15 cellular contexts compared by ENCODE assay signal in genomic region chr1:98929456-98929855, GRCh38.
A peak's percentile ranks its signal among the peaks of the same experiment; 100 is the strongest.
DNase-seq lines count a peak whose midpoint lies in the region; TF ChIP-seq lines count a peak whose summit lies in the region.
"Had no signal": no experiment of that assay in that cellular context is flagged by ENCODE, and none has a peak within 500 bp of the region (broad histone marks: within the 10 kb centered on the region; RNA-seq: fewer than 3 reads in every experiment).

No MANE protein-coding gene starts in this region.

- H3K27ac Mint-ChIP-seq in endodermal cell: no peak overlapping the region
- H3K27ac Mint-ChIP-seq: HFFc6 had no signal

- no peak overlapping the region for H2AFZ ChIP-seq in SK-N-SH (ENCODE audit: low read depth)

- no peak for TF ChIP-seq EP300 in SK-N-SH (IDR thresholded peaks at IDR 0.05; ENCODE audit: borderline replicate concordance in 1 of 2, low read depth in 1 of 2, low read length in 1 of 2)

- no peaks in the 10 kb centered on the region for H3K9me2 ChIP-seq in SK-N-SH

- H3K36me3 Mint-ChIP-seq in endodermal cell (ENCODE audit: low read depth): no peaks in the 10 kb centered on the region

- no peaks in the 10 kb centered on the region for H3K27me3 ChIP-seq in SK-N-SH (ENCODE audit: insufficient read depth)
- no peaks in the 10 kb centered on the region for H3K27me3 ChIP-seq in endodermal cell (ENCODE audit: control insufficient read depth, insufficient read depth, low read length, poor library complexity, severe bottlenecking)

- TF ChIP-seq CTCF in SK-N-SH (IDR thresholded peaks at IDR 0.05): no peak
- TF ChIP-seq CTCF in foreskin fibroblast (IDR thresholded peaks at IDR 0.05; ENCODE audit: low read depth, low read length): no peak
- TF ChIP-seq CTCF in RWPE1 (conservative IDR thresholded peaks at IDR 0.05; ENCODE audit: low read depth): no peak
- TF ChIP-seq CTCF in endodermal cell (conservative IDR thresholded peaks at IDR 0.05): no peak

- H4K20me1 ChIP-seq in SK-N-SH (ENCODE audit: insufficient read depth): no peaks in the 10 kb centered on the region

- H3K4me3 Mint-ChIP-seq in endodermal cell: no peak overlapping the region
- H3K4me3 Mint-ChIP-seq: HFFc6 had no signal

- H3K79me2 ChIP-seq in SK-N-SH (ENCODE audit: insufficient read depth): no peaks in the 10 kb centered on the region

- H3K9me3 Mint-ChIP-seq in endodermal cell: peaks cover 2% of the 10 kb centered on the region
- H3K9me3 Mint-ChIP-seq: HFFc6 had no signal

- 50% methylated on average over 1 of the region's 1 CpG for WGBS in SK-N-SH (ENCODE audit: low lambda C conversion rate)
- WGBS in endodermal cell (ENCODE audit: insufficient coverage in 1 of 2, insufficient read length in 1 of 2), 2 experiments: 100% methylated on average over 1 of the region's 1 CpG; no CpG with 5 or more reads in 1 of the 2 experiments

- no peaks in the 10 kb centered on the region for H3K4me1 Mint-ChIP-seq in endodermal cell

- DNase-seq in COLO829 (ENCODE audit: low spot score) (peak; percentile 76), NCI-H1048 (lab: John Stamatoyannopoulos, UW) (peak; percentile 37), NCI-H69 (lab: John Stamatoyannopoulos, UW) (peak; percentile 19), SK-N-SH (peak; percentile 23), foreskin fibroblast (no peak), NCI-H1092 (lab: John Stamatoyannopoulos, UW) (no peak), RWPE1 (ENCODE audit: low spot score) (no peak), endodermal cell (no peak)
- DNase-seq: EL, GOT3, HFFc6, NCI-H2107 had no signal

- no peak overlapping the region for H3K4me3 ChIP-seq in SK-N-SH (ENCODE audit: low read depth in 2 of 2, low read length in 1 of 2)
- no peak overlapping the region for H3K4me3 ChIP-seq in foreskin fibroblast (ENCODE audit: low read depth in 1 of 2, low read length in 2 of 2)
- H3K4me3 ChIP-seq in endodermal cell (ENCODE audit: low read length): no peak overlapping the region
- H3K4me3 ChIP-seq: SK-N-MC had no signal

- H3K9ac ChIP-seq in SK-N-SH (no peak overlapping the region), endodermal cell (ENCODE audit: extremely low read depth, low read length, poor library complexity, severe bottlenecking) (no peak overlapping the region)

- H3K27ac ChIP-seq in SK-N-SH (ENCODE audit: low read depth in 2 of 2, low read length in 1 of 2) (peak overlapping the region in 1 of 2 experiments; percentile 68; a peak in 2 of 4 replicates), RWPE1 (no peak overlapping the region), endodermal cell (ENCODE audit: low read depth, low read length) (no peak overlapping the region)
- H3K27ac ChIP-seq: C4-2B, HL-60, SK-N-MC had no signal

- TF ChIP-seq RAD21 in SK-N-SH (IDR thresholded peaks at IDR 0.05; ENCODE audit: low read length): no peak

- no peaks in the 10 kb centered on the region for H3K36me3 ChIP-seq in SK-N-SH (replicated peaks in 1 of 2; ENCODE audit: control insufficient read depth in 1 of 2, insufficient read depth in 2 of 2, low read length in 1 of 2)
- H3K36me3 ChIP-seq in endodermal cell (ENCODE audit: control insufficient read depth, insufficient read depth, low read length): no peaks in the 10 kb centered on the region

- H3F3A ChIP-seq in SK-N-SH (replicated peaks; ENCODE audit: insufficient read depth): no peaks in the 10 kb centered on the region

- no peak overlapping the region for H3K4me2 ChIP-seq in SK-N-SH

- POLR2A ChIA-PET in SK-N-SH (lab: Yijun Ruan, JAX): no interaction called here
- POLR2A ChIA-PET in RWPE1 (lab: Yijun Ruan, JAX; ENCODE audit: low non-redundant PET): no interaction called here

- H3K27me3 Mint-ChIP-seq in endodermal cell (ENCODE audit: insufficient read depth): no peaks in the 10 kb centered on the region

- CTCF ChIA-PET in SK-N-SH (lab: Yijun Ruan, JAX) (interaction anchor here (1.0 to 1.3 kb wide), 3 partner anchors 21 to 575 kb away, joined by 3 to 4 read pairs (median 3); no protein-coding TSS in a partner anchor), RWPE1 (lab: Yijun Ruan, JAX) (interaction anchor here (0.6 kb wide), 1 partner anchor 79 kb away, joined by 3 read pairs; no protein-coding TSS in a partner anchor)

- H3K9me3 ChIP-seq in SK-N-SH: no peaks in the 10 kb centered on the region
- no peaks in the 10 kb centered on the region for H3K9me3 ChIP-seq in endodermal cell (ENCODE audit: control insufficient read depth, low read length)

- peaks cover 0 to 20% of the 10 kb centered on the region in 2 experiments; a peak in 2 of 4 replicates for H3K4me1 ChIP-seq in SK-N-SH (ENCODE audit: control insufficient read depth in 1 of 2, insufficient read depth in 2 of 2, low read depth in 1 of 2, low read length in 1 of 2)
- no peaks in the 10 kb centered on the region for H3K4me1 ChIP-seq in endodermal cell (ENCODE audit: control insufficient read depth, insufficient read depth, low read length)

TF ChIP-seq in SK-N-SH, 30 proteins besides CTCF, POLR2A, EP300 and RAD21:
- TF ChIP-seq RXRA (IDR thresholded peaks at IDR 0.05; ENCODE audit: borderline replicate concordance, low read depth) (no peak), GATA2 (CRISPR knock-in tag; IDR thresholded peaks at IDR 0.05) (peak; percentile 47; the same call in 1 of the 2 replicates)

Comparison
In these comparisons a context has a peak if more than half of its experiments do, and no peak if none do; other contexts are left out.
1. DNase-seq: peak in COLO829 (single experiment), NCI-H1048 (single experiment), NCI-H69 (single experiment) and SK-N-SH (single experiment); none in foreskin fibroblast (0 of 2), NCI-H1092 (single experiment), RWPE1 (single experiment) and endodermal cell (single experiment).